8 cellular contexts compared by ENCODE assay signal in the genomic region with DNA sequence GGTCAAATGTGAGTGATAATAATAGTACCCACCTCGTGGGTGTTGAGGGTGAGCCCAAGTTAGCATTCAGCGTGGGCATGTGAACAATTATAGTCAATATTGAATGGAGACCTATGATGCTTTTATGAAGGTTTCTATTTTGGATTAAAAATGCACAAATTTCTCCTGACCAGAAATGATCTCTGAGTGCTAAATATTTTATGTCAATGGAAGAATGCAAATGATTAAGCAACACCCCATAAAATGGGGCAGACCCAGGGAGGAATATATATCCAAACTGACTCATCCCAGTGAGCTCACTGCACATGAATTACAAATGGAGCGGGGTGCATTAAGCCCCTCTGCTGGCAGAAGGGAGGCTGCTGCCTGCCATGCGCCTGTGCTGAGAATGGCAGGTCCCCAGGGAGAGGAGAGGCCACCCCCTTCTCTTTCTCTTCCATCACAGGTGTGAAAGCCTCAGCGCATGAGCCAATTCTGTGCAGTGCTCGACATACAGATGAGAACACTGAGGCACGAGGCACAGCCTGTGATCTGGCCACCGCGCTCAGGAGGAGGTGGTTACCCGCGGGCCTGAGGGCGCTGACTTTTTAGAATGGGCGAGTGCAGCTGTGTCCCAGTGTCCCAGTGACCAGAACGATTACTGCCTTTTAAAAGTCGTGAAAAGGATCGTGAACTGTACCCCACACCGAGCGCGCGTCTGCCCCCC. TPM values are rescaled to one million over a fixed set of nuclear protein-coding genes. Genes with fewer than 3 reads are reported as not detected.
DNase-seq lines count a peak whose midpoint lies in the region; ATAC-seq and TF ChIP-seq lines count a peak whose summit lies in the region.
"Not testable (repeated sequence)": the region's sequence is repeated elsewhere in the genome, so short reads cannot be mapped to it uniquely, and the experiment has no call there.

No MANE protein-coding gene starts in this region.

- POLR2A ChIA-PET in OCI-LY7 (lab: Charles Lee); activated CD4-positive, alpha-beta memory T cell treated with anti-CD3 and anti-CD28 coated beads for 36 hours (lab: Charles Lee); naive thymus-derived CD4-positive, alpha-beta T cell (lab: Charles Lee): not testable (repeated sequence)

- dilution Hi-C loops in mammary epithelial cell (cut with HindIII; ENCODE audit: low sequenced_read_pairs): not testable (repeated sequence)

- not testable (repeated sequence) for H3K9me3 ChIP-seq in HUES48 (ENCODE audit: control insufficient read depth, insufficient read depth, low read length); OCI-LY7 (ENCODE audit: low read length); mammary epithelial cell (replicated peaks; ENCODE audit: insufficient read depth, low read length); heart right ventricle; naive thymus-derived CD4-positive, alpha-beta T cell (ENCODE audit: control insufficient read depth in 2 of 3, low read length in 3 of 3)

- H3K36me3 Mint-ChIP-seq in CD14-positive monocyte; activated CD4-positive, alpha-beta memory T cell treated with anti-CD3 and anti-CD28 coated beads for 36 hours; naive thymus-derived CD4-positive, alpha-beta T cell; stimulated activated effector memory CD8-positive, alpha-beta T cell treated with anti-CD3 and anti-CD28 coated beads, Interleukin-12 subunit alpha, Interleukin-12 subunit beta, amount 100 ng/mL, for 72 hours: not testable (repeated sequence)

- H3K79me2 ChIP-seq in OCI-LY7 (ENCODE audit: insufficient read depth, low read depth, low read length); mammary epithelial cell (ENCODE audit: insufficient read depth, low read length): not testable (repeated sequence)

- H3K9me3 Mint-ChIP-seq in CD14-positive monocyte; activated CD4-positive, alpha-beta memory T cell treated with anti-CD3 and anti-CD28 coated beads for 36 hours; naive thymus-derived CD4-positive, alpha-beta T cell; stimulated activated effector memory CD8-positive, alpha-beta T cell treated with anti-CD3 and anti-CD28 coated beads, Interleukin-12 subunit alpha, Interleukin-12 subunit beta, amount 100 ng/mL, for 72 hours: not testable (repeated sequence)

- H3K4me1 ChIP-seq in HUES48 (ENCODE audit: control insufficient read depth, insufficient read depth, low read length); OCI-LY7 (ENCODE audit: insufficient read depth, low read length, poor library complexity, severe bottlenecking); mammary epithelial cell (ENCODE audit: insufficient read depth, low read length); naive thymus-derived CD4-positive, alpha-beta T cell (ENCODE audit: control insufficient read depth in 2 of 2, insufficient read depth in 2 of 2, low read length in 2 of 2): not testable (repeated sequence)
- H3K4me1 ChIP-seq in heart right ventricle: peaks cover 0 to 13% (median 4%) of the 10 kb centered on the region in 9 donors

- not testable (repeated sequence) for H3K36me3 ChIP-seq in HUES48 (ENCODE audit: control insufficient read depth, insufficient read depth, low read length); OCI-LY7 (ENCODE audit: insufficient read depth, low read length); mammary epithelial cell (ENCODE audit: insufficient read depth, low read length); heart right ventricle; naive thymus-derived CD4-positive, alpha-beta T cell (ENCODE audit: control insufficient read depth in 2 of 3, insufficient read depth in 3 of 3, low read length in 3 of 3)

- peak overlapping the region in 6 of 7 donors; percentile 46 to 86 (median 70) for H3K27ac Mint-ChIP-seq in CD14-positive monocyte
- H3K27ac Mint-ChIP-seq in activated CD4-positive, alpha-beta memory T cell treated with anti-CD3 and anti-CD28 coated beads for 36 hours: peak overlapping the region; percentile 38
- H3K27ac Mint-ChIP-seq in naive thymus-derived CD4-positive, alpha-beta T cell: peak overlapping the region in 8 of 9 donors; percentile 41 to 99 (median 79)
- H3K27ac Mint-ChIP-seq in stimulated activated effector memory CD8-positive, alpha-beta T cell treated with anti-CD3 and anti-CD28 coated beads, Interleukin-12 subunit alpha, Interleukin-12 subunit beta, amount 100 ng/mL, for 72 hours: peak overlapping the region; percentile 88

- H2AFZ ChIP-seq in OCI-LY7 (ENCODE audit: low read length): peak overlapping the region; percentile 95
- peak overlapping the region; percentile 93 for H2AFZ ChIP-seq in mammary epithelial cell (ENCODE audit: low read depth, low read length)

- H3K4me3 ChIP-seq in HUES48 (ENCODE audit: low read depth, low read length) (peak overlapping the region; percentile 80), OCI-LY7 (ENCODE audit: low read depth, low read length, poor library complexity, severe bottlenecking) (peak overlapping the region; percentile 90), mammary epithelial cell (replicated peaks in 1 of 3; ENCODE audit: insufficient read depth in 1 of 3, low read depth in 2 of 3, low read length in 3 of 3) (peak overlapping the region; percentile 67 to 71 (median 68)), heart right ventricle (peak overlapping the region; percentile 32 to 98 (median 82))
- peak overlapping the region; percentile 60 for H3K4me3 ChIP-seq in naive thymus-derived CD4-positive, alpha-beta T cell (ENCODE audit: low read length)

- peaks cover 12% of the 10 kb centered on the region for H3K4me1 Mint-ChIP-seq in CD14-positive monocyte
- peaks cover 20% of the 10 kb centered on the region for H3K4me1 Mint-ChIP-seq in activated CD4-positive, alpha-beta memory T cell treated with anti-CD3 and anti-CD28 coated beads for 36 hours (ENCODE audit: low read depth)
- peaks cover 4 to 20% (median 7%) of the 10 kb centered on the region in 7 donors for H3K4me1 Mint-ChIP-seq in naive thymus-derived CD4-positive, alpha-beta T cell
- not testable (repeated sequence) for H3K4me1 Mint-ChIP-seq in stimulated activated effector memory CD8-positive, alpha-beta T cell treated with anti-CD3 and anti-CD28 coated beads, Interleukin-12 subunit alpha, Interleukin-12 subunit beta, amount 100 ng/mL, for 72 hours

- BruUV-seq in OCI-LY7 (replicated peaks; lab: Mats Ljungman, UMichigan); mammary epithelial cell (replicated peaks; lab: Mats Ljungman, UMichigan): not testable (repeated sequence)

- CTCF ChIA-PET in OCI-LY7 (lab: Charles Lee; ENCODE audit: unreplicated experiment); activated CD4-positive, alpha-beta memory T cell treated with anti-CD3 and anti-CD28 coated beads for 36 hours (lab: Charles Lee); mammary epithelial cell (lab: Charles Lee; ENCODE audit: low non-redundant PET); naive thymus-derived CD4-positive, alpha-beta T cell (lab: Charles Lee): not testable (repeated sequence)

- not testable (repeated sequence) for H3K9me2 ChIP-seq in OCI-LY7 (ENCODE audit: insufficient read depth, low read length)

- not testable (repeated sequence) for H4K20me1 ChIP-seq in OCI-LY7 (ENCODE audit: insufficient read depth, low read length); mammary epithelial cell (ENCODE audit: insufficient read depth, low read length)

- not testable (repeated sequence) for TF ChIP-seq CTCF in CD14-positive monocyte (IDR thresholded peaks at IDR 0.05); OCI-LY7 (conservative IDR thresholded peaks at IDR 0.05; ENCODE audit: low read length); mammary epithelial cell (conservative IDR thresholded peaks at IDR 0.05 in 1 of 2, IDR thresholded peaks at IDR 0.05 in 1 of 2; ENCODE audit: extremely low read depth in 1 of 2, insufficient read depth in 1 of 2, low read depth in 1 of 2, low read length in 2 of 2); heart right ventricle (IDR thresholded peaks at IDR 0.05)

- H3K27me3 Mint-ChIP-seq in CD14-positive monocyte (ENCODE audit: low read depth in 3 of 3): peaks cover 2 to 14% (median 11%) of the 10 kb centered on the region in 3 donors
- H3K27me3 Mint-ChIP-seq in activated CD4-positive, alpha-beta memory T cell treated with anti-CD3 and anti-CD28 coated beads for 36 hours: not testable (repeated sequence)
- peaks cover 0 to 12% (median 0%) of the 10 kb centered on the region in 5 donors for H3K27me3 Mint-ChIP-seq in naive thymus-derived CD4-positive, alpha-beta T cell

- H3K4me2 ChIP-seq in OCI-LY7 (ENCODE audit: low read length) (peak overlapping the region; percentile 96), mammary epithelial cell (ENCODE audit: insufficient read depth, low read depth, low read length) (peak overlapping the region; percentile 88)

- H3K27ac ChIP-seq in HUES48 (ENCODE audit: low read depth, low read length) (peak overlapping the region; percentile 78), mammary epithelial cell (ENCODE audit: insufficient read depth, low read depth, low read length) (peak overlapping the region; percentile 82), heart right ventricle (peak overlapping the region in 9 of 10 donors; percentile 17 to 86 (median 72))
- H3K27ac ChIP-seq in OCI-LY7 (ENCODE audit: low read depth, low read length, poor library complexity, severe bottlenecking): not testable (repeated sequence)
- H3K27ac ChIP-seq in naive thymus-derived CD4-positive, alpha-beta T cell (ENCODE audit: low read depth, low read length): peak overlapping the region; percentile 69

- H3K4me3 Mint-ChIP-seq in CD14-positive monocyte: peak overlapping the region; percentile 79 to 88
- peak overlapping the region; percentile 93 for H3K4me3 Mint-ChIP-seq in activated CD4-positive, alpha-beta memory T cell treated with anti-CD3 and anti-CD28 coated beads for 36 hours
- peak overlapping the region; percentile 82 to 99 (median 94) for H3K4me3 Mint-ChIP-seq in naive thymus-derived CD4-positive, alpha-beta T cell
- peak overlapping the region; percentile 79 for H3K4me3 Mint-ChIP-seq in stimulated activated effector memory CD8-positive, alpha-beta T cell treated with anti-CD3 and anti-CD28 coated beads, Interleukin-12 subunit alpha, Interleukin-12 subunit beta, amount 100 ng/mL, for 72 hours

- DNase-seq in CD14-positive monocyte (ENCODE audit: low spot score) (peak; percentile 21), OCI-LY7 (ENCODE audit: low spot score) (peak; percentile 65), mammary epithelial cell (peak; percentile 40)
- peak; percentile 46 for DNase-seq in activated CD4-positive, alpha-beta memory T cell treated with anti-CD3 and anti-CD28 coated beads for 36 hours
- not testable (repeated sequence) for DNase-seq in heart right ventricle
- DNase-seq in naive thymus-derived CD4-positive, alpha-beta T cell: peak in 5 of 9 donors; percentile 13 to 41 (median 31)
- peak in 1 of 2 donors; percentile 62 for DNase-seq in stimulated activated effector memory CD8-positive, alpha-beta T cell treated with anti-CD3 and anti-CD28 coated beads, Interleukin-12 subunit alpha, Interleukin-12 subunit beta, amount 100 ng/mL, for 72 hours (ENCODE audit: low spot score in 2 of 2)

- H3K9ac ChIP-seq in HUES48 (ENCODE audit: low read depth, low read length) (peak overlapping the region; percentile 78), mammary epithelial cell (ENCODE audit: insufficient read depth, low read length) (peak overlapping the region; percentile 72)

- in situ Hi-C loops in mammary epithelial cell (cut with MboI; ENCODE audit: low sequenced_read_pairs in 2 of 2): loop anchor here in 1 of 2 donors (25.0 kb wide), 1 partner anchor 130 kb away; the partner anchor contains the start of gene CLEC4A

- not testable (repeated sequence) for ATAC-seq in heart right ventricle; naive thymus-derived CD4-positive, alpha-beta T cell; stimulated activated effector memory CD8-positive, alpha-beta T cell treated with anti-CD3 and anti-CD28 coated beads, Interleukin-12 subunit alpha, Interleukin-12 subunit beta, amount 100 ng/mL, for 72 hours

- H3K27me3 ChIP-seq in HUES48 (ENCODE audit: control insufficient read depth, insufficient read depth, low read length); mammary epithelial cell (ENCODE audit: insufficient read depth, low read length); heart right ventricle; naive thymus-derived CD4-positive, alpha-beta T cell (ENCODE audit: control insufficient read depth in 2 of 2, insufficient read depth in 2 of 2, low read length in 2 of 2): not testable (repeated sequence)

- 13% methylated on average over 3 of the region's 20 CpGs for WGBS in mammary epithelial cell (ENCODE audit: low coverage, missing lambda C conversion rate)
- WGBS in heart right ventricle, 2 donors: 7 to 10% methylated on average over 19 of the region's 20 CpGs

- intact Hi-C loops in CD14-positive monocyte (cut with micrococcal nuclease); mammary epithelial cell (cut with micrococcal nuclease): not testable (repeated sequence)
- intact Hi-C loops in OCI-LY7 (cut with micrococcal nuclease; ENCODE audit: unreplicated experiment): loop anchor here (2.0 to 10.0 kb wide), 4 partner anchors 157 to 600 kb away; partner anchors contain the start of gene NECAP1
- intact Hi-C loops in activated CD4-positive, alpha-beta memory T cell treated with anti-CD3 and anti-CD28 coated beads for 36 hours (cut with micrococcal nuclease): loop anchor here (2.0 kb wide), 1 partner anchor 215 kb away; no protein-coding TSS in a partner anchor
- intact Hi-C loops in heart right ventricle (cut with DNase I): loop anchor here in 1 of 10 donors (10.0 kb wide), 1 partner anchor 157 kb away; the partner anchor contains the start of gene NECAP1
- intact Hi-C loops in naive thymus-derived CD4-positive, alpha-beta T cell (cut with micrococcal nuclease): loop anchor here in 1 of 2 donors (2.0 to 10.0 kb wide), 6 partner anchors 61 to 1971 kb away; partner anchors contain the start of genes GABARAPL1 and RIMKLB

RNA-seq across cellular contexts. Expression of gene FAM90A1, which starts 14.7 kb away (rescaled TPM):
- polyA plus RNA-seq in CD14-positive monocyte (not detected), mammary epithelial cell (not detected), heart right ventricle (under 1 TPM in 1 of 2 donors, not detected in 1; 0.03 TPM)
- total RNA-seq in OCI-LY7 (2014; rRNA removed; shearing (Covaris generic)): not detected in 2 replicates
- total RNA-seq in OCI-LY7 (2022) (not detected in 2 replicates), mammary epithelial cell (not detected), heart right ventricle (under 1 TPM in 6 of 10 donors, not detected in 4; 0.10 to 0.44 (median 0.21) TPM)
- total RNA-seq in activated CD4-positive, alpha-beta memory T cell treated with anti-CD3 and anti-CD28 coated beads for 36 hours: under 1 TPM; 0.41 to 0.43 TPM
- not detected for polyA minus RNA-seq in mammary epithelial cell
- under 1 TPM in 3 of 5 experiments, not detected in 2; 0.15 to 0.59 (median 0.37) TPM for total RNA-seq in naive thymus-derived CD4-positive, alpha-beta T cell
- not detected for polyA plus RNA-seq in naive thymus-derived CD4-positive, alpha-beta T cell

Comparison
In these comparisons a context has a peak if more than half of its experiments do, and no peak if none do; other contexts are left out.
1. H3K27ac Mint-ChIP-seq: peak in every context shown above with its lines; median percentile 88 in stimulated activated effector memory CD8-positive, alpha-beta T cell treated with anti-CD3 and anti-CD28 coated beads, Interleukin-12 subunit alpha, Interleukin-12 subunit beta, amount 100 ng/mL, for 72 hours; 79 in naive thymus-derived CD4-positive, alpha-beta T cell; 70 in CD14-positive monocyte; 38 in activated CD4-positive, alpha-beta memory T cell treated with anti-CD3 and anti-CD28 coated beads for 36 hours.